In genomic region chr16:89721644-89722391, GRCh38 we compare ENCODE assay signal across 8 cellular contexts. TPM values are rescaled to one million over a fixed set of nuclear protein-coding genes. Genes with fewer than 3 reads are reported as not detected.
DNase-seq lines count a peak whose midpoint lies in the region; ATAC-seq and TF ChIP-seq lines count a peak whose summit lies in the region.

No MANE protein-coding gene starts in this region.

- peak overlapping the region; percentile 70 for H3K4me2 ChIP-seq in Loucy (ENCODE audit: low read depth, low read length, poor library complexity, severe bottlenecking)

- H3K9me3 ChIP-seq in Loucy (ENCODE audit: insufficient read depth, low read depth, low read length): no peaks in the 10 kb centered on the region
- H3K9me3 ChIP-seq in lung (ENCODE audit: control insufficient read depth in 2 of 2, insufficient read depth in 1 of 2, low read length in 1 of 2): no peaks in the 10 kb centered on the region

- POLR2A ChIA-PET in activated CD4-positive, alpha-beta T cell treated with anti-CD3 and anti-CD28 coated beads, Interleukin-2, amount 10 ng/mL, durations not matched to agents 7 days and 5 days (lab: Charles Lee): no interaction called here

- no peaks in the 10 kb centered on the region for H3K9me3 Mint-ChIP-seq in activated CD4-positive, alpha-beta T cell treated with anti-CD3 and anti-CD28 coated beads, Interleukin-2, amount 10 ng/mL, durations not matched to agents 7 days and 5 days

- H3K27ac ChIP-seq in lung (ENCODE audit: low read depth in 1 of 2, low read length in 1 of 2): peak overlapping the region; percentile 96 to 98

- peaks cover 24% of the 10 kb centered on the region for H4K20me1 ChIP-seq in Loucy (ENCODE audit: insufficient read depth, low read length, poor library complexity, severe bottlenecking)

- ATAC-seq in GM21723 (IDR thresholded peaks at IDR 0.05; ENCODE audit: unreplicated experiment) (peak; percentile 29), lung (ENCODE audit: insufficient read depth, low FRiP score) (peak; percentile 42)

- H3K9ac ChIP-seq in Loucy (ENCODE audit: low read depth, low read length, poor library complexity, severe bottlenecking): peak overlapping the region; percentile 78

- peaks cover 32% of the 10 kb centered on the region for H3K4me1 Mint-ChIP-seq in activated CD4-positive, alpha-beta T cell treated with anti-CD3 and anti-CD28 coated beads, Interleukin-2, amount 10 ng/mL, durations not matched to agents 7 days and 5 days

- H3K36me3 ChIP-seq in Loucy (ENCODE audit: insufficient read depth, low read length): no peaks in the 10 kb centered on the region; the same call in 1 of the 2 replicates
- peaks cover 0 to 17% of the 10 kb centered on the region in 2 donors for H3K36me3 ChIP-seq in lung (ENCODE audit: control insufficient read depth in 2 of 2, insufficient read depth in 2 of 2, low read length in 2 of 2)

- TF ChIP-seq CTCF in Loucy (conservative IDR thresholded peaks at IDR 0.05; ENCODE audit: low read length): no peak
- TF ChIP-seq CTCF in lung (IDR thresholded peaks at IDR 0.05; ENCODE audit: control extremely low read depth, extremely low read depth): no peak

- peak overlapping the region; percentile 80 for H3K4me3 ChIP-seq in Loucy (ENCODE audit: low read length, poor library complexity, severe bottlenecking)
- H3K4me3 ChIP-seq in lung: peak overlapping the region; percentile 81

- H3K4me1 ChIP-seq in Loucy (ENCODE audit: insufficient read depth, low read length, poor library complexity, severe bottlenecking) (peaks cover 13% of the 10 kb centered on the region), lung (ENCODE audit: control insufficient read depth in 2 of 2, insufficient read depth in 2 of 2, low read length in 2 of 2) (peaks cover 0 to 19% of the 10 kb centered on the region in 2 donors)

- no peaks in the 10 kb centered on the region for H3F3A ChIP-seq in Loucy (ENCODE audit: low read depth)

- CTCF ChIA-PET in activated CD4-positive, alpha-beta T cell treated with anti-CD3 and anti-CD28 coated beads, Interleukin-2, amount 10 ng/mL, durations not matched to agents 7 days and 5 days (lab: Charles Lee): interaction anchor here (3.0 kb wide), 1 partner anchor 21 kb away, joined by 22 read pairs; the partner anchor contains the start of gene SPATA2L

- DNase-seq in ELF-1 (ENCODE audit: low read depth, low spot score) (peak; percentile 53), dermis microvascular lymphatic vessel endothelial cell (ENCODE audit: low read depth in 2 of 2) (peak; percentile 16 to 73), lung (ENCODE audit: low spot score) (peak; percentile 80), 8988T (no peak)
- peak; percentile 92 for DNase-seq in activated CD4-positive, alpha-beta T cell treated with anti-CD3 and anti-CD28 coated beads, Interleukin-2, amount 10 ng/mL, durations not matched to agents 7 days and 5 days
- peak; percentile 78 to 82 for DNase-seq in stimulated activated CD8-positive, alpha-beta memory T cell treated with anti-CD3 and anti-CD28 coated beads, Interleukin-2, amount 100 ng/mL, for 1 hour (ENCODE audit: low read depth in 2 of 2)

- peaks cover 25% of the 10 kb centered on the region for H3K36me3 Mint-ChIP-seq in activated CD4-positive, alpha-beta T cell treated with anti-CD3 and anti-CD28 coated beads, Interleukin-2, amount 10 ng/mL, durations not matched to agents 7 days and 5 days (ENCODE audit: low read depth)

- no peak overlapping the region for H2AFZ ChIP-seq in Loucy (ENCODE audit: low read length)

- peak overlapping the region; percentile 99 for H3K4me3 Mint-ChIP-seq in activated CD4-positive, alpha-beta T cell treated with anti-CD3 and anti-CD28 coated beads, Interleukin-2, amount 10 ng/mL, durations not matched to agents 7 days and 5 days

- H3K27me3 Mint-ChIP-seq in activated CD4-positive, alpha-beta T cell treated with anti-CD3 and anti-CD28 coated beads, Interleukin-2, amount 10 ng/mL, durations not matched to agents 7 days and 5 days: no peaks in the 10 kb centered on the region

- H3K27me3 ChIP-seq in Loucy (ENCODE audit: insufficient read depth, low read length, poor library complexity, severe bottlenecking): no peaks in the 10 kb centered on the region
- no peaks in the 10 kb centered on the region for H3K27me3 ChIP-seq in lung (ENCODE audit: control insufficient read depth, insufficient read depth)

- H3K9me2 ChIP-seq in Loucy (replicated peaks; ENCODE audit: low read depth, low read length): no peaks in the 10 kb centered on the region

- 0 to 1% methylated on average over 69 to 99 of the region's 99 CpGs for WGBS in lung, 2 donors

- peaks cover 22% of the 10 kb centered on the region for H3K79me2 ChIP-seq in Loucy (ENCODE audit: insufficient read depth, low read length)

- H3K27ac Mint-ChIP-seq in activated CD4-positive, alpha-beta T cell treated with anti-CD3 and anti-CD28 coated beads, Interleukin-2, amount 10 ng/mL, durations not matched to agents 7 days and 5 days: peak overlapping the region; percentile 98

RNA-seq across cellular contexts. Expression of gene ZNF276, which starts 0.5 kb away (rescaled TPM):
- total RNA-seq in activated CD4-positive, alpha-beta T cell treated with anti-CD3 and anti-CD28 coated beads, Interleukin-2, amount 10 ng/mL, durations not matched to agents 7 days and 5 days: 10 to 100 TPM; 79.5 to 96.5 TPM
- 9.0 and 18.0 TPM in 2 replicates for total RNA-seq in dermis microvascular lymphatic vessel endothelial cell
- total RNA-seq in lung: 10 to 100 TPM; 26.5 to 34.9 TPM
- 10 to 100 TPM; 21.8 to 23.6 TPM for polyA plus RNA-seq in lung

RNA-seq across cellular contexts. Expression of gene VPS9D1, which starts 1.1 kb away (rescaled TPM):
- total RNA-seq in activated CD4-positive, alpha-beta T cell treated with anti-CD3 and anti-CD28 coated beads, Interleukin-2, amount 10 ng/mL, durations not matched to agents 7 days and 5 days: 10 to 100 TPM; 10.8 to 13.4 TPM
- 4.1 and 8.6 TPM in 2 replicates for total RNA-seq in dermis microvascular lymphatic vessel endothelial cell
- total RNA-seq in lung: 10 to 100 TPM in 1 of 2 donors, 1 to 10 TPM in 1; 6.1 to 26.1 TPM
- 10 to 100 TPM; 16.1 to 20.2 TPM for polyA plus RNA-seq in lung

RNA-seq across cellular contexts. Expression of gene SPATA2L, which starts 20.3 kb away (rescaled TPM):
- total RNA-seq in activated CD4-positive, alpha-beta T cell treated with anti-CD3 and anti-CD28 coated beads, Interleukin-2, amount 10 ng/mL, durations not matched to agents 7 days and 5 days: 1 to 10 TPM; 5.3 to 8.0 TPM
- total RNA-seq in dermis microvascular lymphatic vessel endothelial cell (10.0 and 17.4 TPM in 2 replicates), lung (10 to 100 TPM in 1 of 2 donors, 1 to 10 TPM in 1; 6.9 to 17.3 TPM)
- polyA plus RNA-seq in lung: 10 to 100 TPM; 12.1 to 15.1 TPM

RNA-seq across cellular contexts. Expression of gene CDK10, which starts 35.3 kb away (rescaled TPM):
- 10 to 100 TPM; 83.1 to 96.8 TPM for total RNA-seq in activated CD4-positive, alpha-beta T cell treated with anti-CD3 and anti-CD28 coated beads, Interleukin-2, amount 10 ng/mL, durations not matched to agents 7 days and 5 days
- total RNA-seq in dermis microvascular lymphatic vessel endothelial cell: 28.2 and 37.7 TPM in 2 replicates
- 10 to 100 TPM; 54.0 to 86.1 TPM for total RNA-seq in lung
- polyA plus RNA-seq in lung: 10 to 100 TPM; 52.0 to 92.7 TPM
